Comparison of ENCODE assay signal across 8 cellular contexts in genomic region chr6:148343028-148343374, GRCh38. TPM values are rescaled to one million over a fixed set of nuclear protein-coding genes. Genes with fewer than 3 reads are reported as not detected.
A peak's percentile ranks its signal among the peaks of the same experiment; 100 is the strongest.
DNase-seq lines count a peak whose midpoint lies in the region; ATAC-seq and TF ChIP-seq lines count a peak whose summit lies in the region.

No MANE protein-coding gene starts in this region.

- intact Hi-C loops in cardiac septum (cut with DNase I) (loop anchor here (5.0 kb wide), 1 partner anchor 119 kb away; no protein-coding TSS in a partner anchor), vagina (cut with DNase I) (no loop called here)

- DNase-seq in cardiac muscle cell (ENCODE audit: low read depth in 1 of 2, low spot score in 1 of 2), result no peak
- no peak for DNase-seq in cardiac septum (ENCODE audit: low spot score)
- no peak for DNase-seq in vagina (ENCODE audit: extremely low spot score in 2 of 2)
- DNase-seq in NCI-H1092 treated with DMSO at 0.1 percent for 48 hours (lab: John Stamatoyannopoulos, UW), result no peak

- H3K9ac ChIP-seq in mucosa of stomach (ENCODE audit: low read length), result peak overlapping the region; percentile 72

- H3K4me1 ChIP-seq in cardiac muscle cell (ENCODE audit: low read depth) (peaks cover 5% of the 10 kb centered on the region), mucosa of stomach (ENCODE audit: control insufficient read depth, insufficient read depth, low read length) (peaks cover 17% of the 10 kb centered on the region), vagina (peaks cover 25% of the 10 kb centered on the region)

- no peak for ATAC-seq in GM18909 (IDR thresholded peaks at IDR 0.05; ENCODE audit: poor library complexity, unreplicated experiment)
- ATAC-seq in HG02938 (IDR thresholded peaks at IDR 0.05; ENCODE audit: unreplicated experiment), result no peak

- H3K27ac ChIP-seq in cardiac muscle cell, result no peak overlapping the region
- peak overlapping the region; percentile 88 for H3K27ac ChIP-seq in cingulate gyrus (ENCODE audit: low read depth, low read length)
- H3K27ac ChIP-seq in vagina, result peak overlapping the region; percentile 83

- H3K27me3 ChIP-seq in cardiac muscle cell, result no peaks in the 10 kb centered on the region
- H3K27me3 ChIP-seq in mucosa of stomach (ENCODE audit: control insufficient read depth, insufficient read depth, low read length), result no peaks in the 10 kb centered on the region
- no peaks in the 10 kb centered on the region for H3K27me3 ChIP-seq in vagina

- no peak for TF ChIP-seq CTCF in cardiac muscle cell (IDR thresholded peaks at IDR 0.05; ENCODE audit: low read depth, low read length)
- TF ChIP-seq CTCF in vagina (IDR thresholded peaks at IDR 0.05), result no peak

- H3K36me3 ChIP-seq in cardiac muscle cell, result no peaks in the 10 kb centered on the region
- H3K36me3 ChIP-seq in mucosa of stomach (ENCODE audit: control insufficient read depth, insufficient read depth, low read length), result no peaks in the 10 kb centered on the region
- no peaks in the 10 kb centered on the region for H3K36me3 ChIP-seq in vagina

- H3K9me3 ChIP-seq in cardiac muscle cell (ENCODE audit: low read depth) (no peaks in the 10 kb centered on the region), mucosa of stomach (ENCODE audit: control insufficient read depth, low read length) (no peaks in the 10 kb centered on the region), vagina (no peaks in the 10 kb centered on the region)

- H3K4me3 ChIP-seq in cardiac muscle cell (peak overlapping the region; percentile 91), mucosa of stomach (ENCODE audit: low read length) (peak overlapping the region; percentile 66), vagina (peak overlapping the region; percentile 70 to 96)

- TF ChIP-seq POLR2A in vagina (IDR thresholded peaks at IDR 0.05), result no peak

RNA-seq across cellular contexts. Expression of gene SASH1, which starts 0.4 kb away (rescaled TPM):
- total RNA-seq in cardiac muscle cell, result 9.4 and 17.1 TPM in 2 replicates
- 7.2 and 13.5 TPM in 2 replicates for polyA plus RNA-seq in cardiac muscle cell
- total RNA-seq in cardiac septum, result 20.5 TPM
- 86.4 TPM for total RNA-seq in vagina
